ENCODE assay signal across 31 cellular contexts in the genomic region with DNA sequence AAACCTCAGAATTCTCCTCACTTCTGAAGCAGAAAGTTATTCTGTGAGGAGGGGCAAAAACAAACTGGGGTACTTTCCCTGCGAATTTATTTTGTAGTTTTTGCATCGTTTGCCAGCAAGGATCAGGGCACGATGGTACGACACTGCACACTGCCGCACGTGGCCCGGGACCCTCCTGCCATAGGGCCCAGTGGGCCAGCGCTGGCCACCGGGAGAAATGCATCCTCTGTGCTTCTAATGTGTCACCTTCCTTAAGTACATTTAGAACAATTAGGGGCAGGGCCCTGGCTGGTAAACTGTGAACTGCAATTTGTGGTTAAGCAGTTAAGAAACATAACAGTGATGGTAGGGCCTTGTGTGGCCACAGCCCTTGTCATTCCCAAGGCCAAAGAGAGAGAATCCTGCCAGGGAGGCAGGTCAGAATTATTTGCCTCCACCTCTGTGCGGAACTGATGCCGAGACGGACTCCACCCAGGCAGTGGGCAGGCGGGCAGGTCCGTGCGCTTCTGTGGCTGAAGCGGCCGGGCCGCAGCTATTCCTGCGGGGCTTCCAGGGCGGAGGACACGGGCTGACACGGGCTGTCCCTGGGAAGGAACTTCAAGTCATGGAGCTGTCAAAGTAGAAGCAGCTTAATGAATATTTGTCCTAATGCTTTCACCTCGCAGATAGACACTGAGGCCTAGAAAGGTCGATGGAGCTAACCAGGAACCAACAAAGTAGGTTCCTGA. TPM values are rescaled to one million over a fixed set of nuclear protein-coding genes. Genes with fewer than 3 reads are reported as not detected.
DNase-seq lines count a peak whose midpoint lies in the region; TF ChIP-seq lines count a peak whose summit lies in the region.
"Had no signal": no experiment of that assay in that cellular context is flagged by ENCODE, and none has a peak within 500 bp of the region (broad histone marks: within the 10 kb centered on the region; RNA-seq: fewer than 3 reads in every experiment).

No MANE protein-coding gene starts in this region.

- peaks cover 0 to 3% (median 0%) of the 10 kb centered on the region in 3 donors for H3K36me3 Mint-ChIP-seq in CD8-positive, alpha-beta memory T cell
- no peaks in the 10 kb centered on the region for H3K36me3 Mint-ChIP-seq in chondrocyte (ENCODE audit: low read depth)
- H3K36me3 Mint-ChIP-seq: activated naive CD8-positive, alpha-beta T cell treated with anti-CD3 and anti-CD28 coated beads, Interleukin-2, amount 10 ng/mL, durations not matched to agents 7 days and 5 days; natural killer cell treated with Interleukin-12 subunit alpha and Interleukin-12 subunit beta and Interleukin-15 and Interleukin-18, amount 100 ng/mL, for 72 hours had no signal

- POLR2A ChIA-PET in CD8-positive, alpha-beta memory T cell (lab: Charles Lee), result interaction anchor here (2.4 kb wide), 1 partner anchor 12 kb away, joined by 10 read pairs; a partner anchor contains a TSS
- POLR2A ChIA-PET in SK-N-SH (lab: Yijun Ruan, JAX), result no interaction called here

- no peak overlapping the region for H3K18ac ChIP-seq in neuronal stem cell (ENCODE audit: low read length)

- no peak overlapping the region for H3K4me3 ChIP-seq in CD8-positive, alpha-beta memory T cell (ENCODE audit: low read length)
- H3K4me3 ChIP-seq in esophagus squamous epithelium (no peak overlapping the region), neuronal stem cell (ENCODE audit: low read length in 2 of 2) (no peak overlapping the region), SK-N-SH (ENCODE audit: low read depth in 2 of 2, low read length in 1 of 2) (no peak overlapping the region)
- H3K4me3 ChIP-seq: ascending aorta, cardiac muscle cell, gastrocnemius medialis, lung, ovary, Peyer's patch, suprapubic skin, upper lobe of left lung had no signal

- 80 to 87% methylated on average over 1 to 14 of the region's 24 CpGs for WGBS in esophagus squamous epithelium, 2 donors
- no CpG with 5 or more reads among the region's 24 CpGs for WGBS in neuronal stem cell (ENCODE audit: extremely low coverage in 2 of 2, insufficient read length in 2 of 2, insufficient replicate concordance in 1 of 2), 2 donors
- 94% methylated on average over 14 of the region's 24 CpGs for whole genome bisulfite sequencing in SK-N-SH (ENCODE audit: low lambda C conversion rate)

- H3K9me2 ChIP-seq in SK-N-SH, result no peaks in the 10 kb centered on the region

- H3K4me1 ChIP-seq in CD8-positive, alpha-beta memory T cell (ENCODE audit: insufficient read depth, low read length), result peaks cover 19% of the 10 kb centered on the region
- peaks cover 0 to 7% (median 0%) of the 10 kb centered on the region in 3 donors for H3K4me1 ChIP-seq in esophagus squamous epithelium
- peaks cover 3 to 6% of the 10 kb centered on the region in 2 donors for H3K4me1 ChIP-seq in neuronal stem cell (ENCODE audit: control insufficient read depth in 2 of 2, insufficient read depth in 1 of 2, low read depth in 1 of 2, low read length in 2 of 2)
- no peaks in the 10 kb centered on the region for H3K4me1 ChIP-seq in SK-N-SH (ENCODE audit: control insufficient read depth in 1 of 2, insufficient read depth in 2 of 2, low read depth in 1 of 2, low read length in 1 of 2)
- H3K4me1 ChIP-seq: ascending aorta, gastrocnemius medialis, suprapubic skin had no signal

- no peak overlapping the region for H2BK5ac ChIP-seq in neuronal stem cell (ENCODE audit: low read length)

- H2AFZ ChIP-seq in neuronal stem cell (ENCODE audit: low read length) (no peak overlapping the region), SK-N-SH (ENCODE audit: low read depth) (no peak overlapping the region)

- no peaks in the 10 kb centered on the region for H3K79me2 ChIP-seq in SK-N-SH (ENCODE audit: insufficient read depth)

- no peak overlapping the region for H2BK12ac ChIP-seq in neuronal stem cell (ENCODE audit: low read length)

- no peak overlapping the region for H4K91ac ChIP-seq in neuronal stem cell (ENCODE audit: low read depth, low read length, poor library complexity)

- no peak overlapping the region for H2BK120ac ChIP-seq in neuronal stem cell (ENCODE audit: low read depth, low read length)

- H3K14ac ChIP-seq in neuronal stem cell (ENCODE audit: low read length), result no peak overlapping the region

- intact Hi-C loops in esophagus squamous epithelium (cut with DNase I), result no loop called here

- TF ChIP-seq CTCF in chondrocyte (IDR thresholded peaks at IDR 0.05) (no peak), esophagus squamous epithelium (IDR thresholded peaks at IDR 0.05) (no peak), SK-N-SH (IDR thresholded peaks at IDR 0.05) (no peak)

- H3K4me1 Mint-ChIP-seq in CD8-positive, alpha-beta memory T cell, result peaks cover 35 to 55% (median 54%) of the 10 kb centered on the region in 3 donors
- no peaks in the 10 kb centered on the region for H3K4me1 Mint-ChIP-seq in chondrocyte (ENCODE audit: low read depth)

- H3K27me3 Mint-ChIP-seq in CD8-positive, alpha-beta memory T cell, result no peaks in the 10 kb centered on the region
- H3K27me3 Mint-ChIP-seq in chondrocyte (ENCODE audit: low read depth), result no peaks in the 10 kb centered on the region
- H3K27me3 Mint-ChIP-seq: activated CD4-positive, alpha-beta T cell treated with anti-CD3 and anti-CD28 coated beads, Interleukin-2, amount 10 ng/mL, durations not matched to agents 7 days and 5 days; activated naive CD8-positive, alpha-beta T cell treated with anti-CD3 and anti-CD28 coated beads, Interleukin-2, amount 10 ng/mL, durations not matched to agents 7 days and 5 days; CD4-positive, alpha-beta memory T cell; natural killer cell treated with Interleukin-12 subunit alpha and Interleukin-12 subunit beta and Interleukin-15 and Interleukin-18, amount 100 ng/mL, for 72 hours had no signal

- no peak overlapping the region for H3K9ac ChIP-seq in neuronal stem cell (ENCODE audit: low read depth, low read length, poor library complexity)
- H3K9ac ChIP-seq in SK-N-SH, result no peak overlapping the region

- no peak overlapping the region for H4K8ac ChIP-seq in neuronal stem cell (ENCODE audit: low read depth, low read length)

- no peaks in the 10 kb centered on the region for H3K9me3 Mint-ChIP-seq in CD8-positive, alpha-beta memory T cell
- H3K9me3 Mint-ChIP-seq in chondrocyte (ENCODE audit: low read depth), result no peaks in the 10 kb centered on the region
- H3K9me3 Mint-ChIP-seq: activated CD4-positive, alpha-beta T cell treated with anti-CD3 and anti-CD28 coated beads, Interleukin-2, amount 10 ng/mL, durations not matched to agents 7 days and 5 days; activated naive CD8-positive, alpha-beta T cell treated with anti-CD3 and anti-CD28 coated beads, Interleukin-2, amount 10 ng/mL, durations not matched to agents 7 days and 5 days; natural killer cell treated with Interleukin-12 subunit alpha and Interleukin-12 subunit beta and Interleukin-15 and Interleukin-18, amount 100 ng/mL, for 72 hours had no signal

- no peaks in the 10 kb centered on the region for H3F3A ChIP-seq in SK-N-SH (replicated peaks; ENCODE audit: insufficient read depth)

- no peak overlapping the region for H3K4ac ChIP-seq in neuronal stem cell (ENCODE audit: low read length)

- no peak overlapping the region for H3K4me2 ChIP-seq in neuronal stem cell (ENCODE audit: insufficient read depth, low read length, poor library complexity, severe bottlenecking)
- no peak overlapping the region for H3K4me2 ChIP-seq in SK-N-SH

- H3K27me3 ChIP-seq in CD8-positive, alpha-beta memory T cell (ENCODE audit: insufficient read depth, low read length, poor library complexity, severe bottlenecking), result no peaks in the 10 kb centered on the region
- H3K27me3 ChIP-seq in esophagus squamous epithelium (no peaks in the 10 kb centered on the region), neuronal stem cell (ENCODE audit: control insufficient read depth in 3 of 3, insufficient read depth in 3 of 3, low read depth in 1 of 3, low read length in 3 of 3) (no peaks in the 10 kb centered on the region), SK-N-SH (ENCODE audit: insufficient read depth) (no peaks in the 10 kb centered on the region)
- H3K27me3 ChIP-seq: ascending aorta, cardiac muscle cell, gastrocnemius medialis, ovary, Peyer's patch, suprapubic skin, upper lobe of left lung had no signal

- TF ChIP-seq RAD21 in SK-N-SH (IDR thresholded peaks at IDR 0.05; ENCODE audit: low read length), result no peak

- no peak overlapping the region for H3K23ac ChIP-seq in neuronal stem cell (ENCODE audit: low read depth, low read length, poor library complexity)

- no peaks in the 10 kb centered on the region for H4K20me1 ChIP-seq in SK-N-SH (ENCODE audit: insufficient read depth)

- TF ChIP-seq EP300 in SK-N-SH (IDR thresholded peaks at IDR 0.05; ENCODE audit: borderline replicate concordance in 1 of 2, low read depth in 1 of 2, low read length in 1 of 2), result no peak

- no peak for TF ChIP-seq POLR2A in esophagus squamous epithelium (IDR thresholded peaks at IDR 0.05)

- no peak for DNase-seq in CD8-positive, alpha-beta memory T cell
- DNase-seq in NOMO-1 (lab: John Stamatoyannopoulos, UW; ENCODE audit: unreplicated experiment in 2 of 2), result peak; percentile 39 to 71
- peak; percentile 67 for DNase-seq in chondrocyte (ENCODE audit: low spot score)
- peak; percentile 63 for DNase-seq in renal cortical epithelial cell (ENCODE audit: low read depth)
- no peak for DNase-seq in esophagus squamous epithelium (lab: John Stamatoyannopoulos, UW)
- DNase-seq in iPS-NIHi11 (ENCODE audit: low spot score), result no peak
- DNase-seq in neuronal stem cell (ENCODE audit: low spot score), result no peak
- no peak for DNase-seq in SK-N-SH
- DNase-seq: activated CD4-positive, alpha-beta T cell treated with anti-CD3 and anti-CD28 coated beads, Interleukin-2, amount 10 ng/mL, durations not matched to agents 7 days and 5 days; activated gamma-delta T cell treated with Interleukin-2 at 50 U/mL for 16 hours; activated naive CD8-positive, alpha-beta T cell treated with anti-CD3 and anti-CD28 coated beads, Interleukin-2, amount 10 ng/mL, durations not matched to agents 7 days and 5 days; activated T-cell treated with anti-CD3 and anti-CD28 coated beads, Interleukin-2, amount 50 U/mL, for 1 hour; CD4-positive, alpha-beta memory T cell; DMS153; gastrocnemius medialis; hippocampal formation; KBM-7; NCI-H1417 treated with DMSO at 0.1 percent for 48 hours; NCI-H2029 treated with DMSO at 0.1 percent for 48 hours; NCI-H526; NK-92 treated with Interleukin-12 subunit alpha and Interleukin-12 subunit beta, amount 100 ng/mL, for 24 hours; ovary; Peyer's patch; SIG-M5; stimulated activated naive CD4-positive, alpha-beta T cell treated with Interleukin-2 at 50 U/mL for 16 hours; upper lobe of left lung had no signal

- no peak overlapping the region for H2AK5ac ChIP-seq in neuronal stem cell (ENCODE audit: low read depth, low read length)

- H3K9me3 ChIP-seq in CD8-positive, alpha-beta memory T cell (ENCODE audit: low read length), result no peaks in the 10 kb centered on the region
- H3K9me3 ChIP-seq in esophagus squamous epithelium, result no peaks in the 10 kb centered on the region
- peaks cover 0 to 3% of the 10 kb centered on the region in 2 donors for H3K9me3 ChIP-seq in neuronal stem cell (replicated peaks in 1 of 2; ENCODE audit: control insufficient read depth in 2 of 2, insufficient read depth in 1 of 2, low read depth in 1 of 2, low read length in 2 of 2)
- H3K9me3 ChIP-seq in SK-N-SH, result no peaks in the 10 kb centered on the region
- H3K9me3 ChIP-seq: ascending aorta, gastrocnemius medialis, ovary, Peyer's patch, suprapubic skin, upper lobe of left lung had no signal

- H3K79me1 ChIP-seq in neuronal stem cell (ENCODE audit: low read depth, low read length), result peaks cover under 1% of the 10 kb centered on the region

- CTCF ChIA-PET in CD8-positive, alpha-beta memory T cell (lab: Charles Lee), result no interaction called here
- CTCF ChIA-PET in SK-N-SH (lab: Yijun Ruan, JAX), result interaction anchor here (0.8 kb wide), 1 partner anchor 9 kb away, joined by 3 read pairs; no protein-coding TSS in a partner anchor

- no peaks in the 10 kb centered on the region for H3K36me3 ChIP-seq in CD8-positive, alpha-beta memory T cell (ENCODE audit: insufficient read depth, low read length)
- H3K36me3 ChIP-seq in esophagus squamous epithelium, result no peaks in the 10 kb centered on the region
- no peaks in the 10 kb centered on the region for H3K36me3 ChIP-seq in neuronal stem cell (replicated peaks in 1 of 2; ENCODE audit: control insufficient read depth in 2 of 2, insufficient read depth in 2 of 2, low read length in 2 of 2)
- H3K36me3 ChIP-seq in SK-N-SH (replicated peaks in 1 of 2; ENCODE audit: control insufficient read depth in 1 of 2, insufficient read depth in 2 of 2, low read length in 1 of 2), result no peaks in the 10 kb centered on the region
- H3K36me3 ChIP-seq: ascending aorta, cardiac muscle cell, gastrocnemius medialis, ovary, Peyer's patch, suprapubic skin, upper lobe of left lung had no signal

- H3K27ac ChIP-seq in CD8-positive, alpha-beta memory T cell (ENCODE audit: low read depth, low read length), result no peak overlapping the region
- H3K27ac ChIP-seq in esophagus squamous epithelium (no peak overlapping the region), neuronal stem cell (replicated peaks; ENCODE audit: low read length) (no peak overlapping the region), SK-N-SH (ENCODE audit: low read depth in 2 of 2, low read length in 1 of 2) (no peak overlapping the region)
- H3K27ac ChIP-seq: ascending aorta, cardiac muscle cell, gastrocnemius medialis, ovary, Peyer's patch, suprapubic skin, upper lobe of left lung had no signal

- H2BK15ac ChIP-seq in neuronal stem cell (ENCODE audit: low read length), result no peak overlapping the region

- H3K27ac Mint-ChIP-seq in CD8-positive, alpha-beta memory T cell, result peak overlapping the region in 5 of 8 donors; percentile 24 to 94 (median 83)
- H3K27ac Mint-ChIP-seq in chondrocyte (ENCODE audit: unreplicated experiment), result no peak overlapping the region
- H3K27ac Mint-ChIP-seq: activated CD4-positive, alpha-beta T cell treated with anti-CD3 and anti-CD28 coated beads, Interleukin-2, amount 10 ng/mL, durations not matched to agents 7 days and 5 days had no signal

- H3K4me3 Mint-ChIP-seq in CD8-positive, alpha-beta memory T cell, result peak overlapping the region in 1 of 7 donors; percentile 25
- no peak overlapping the region for H3K4me3 Mint-ChIP-seq in chondrocyte (ENCODE audit: unreplicated experiment)
- H3K4me3 Mint-ChIP-seq: activated CD4-positive, alpha-beta T cell treated with anti-CD3 and anti-CD28 coated beads, Interleukin-2, amount 10 ng/mL, durations not matched to agents 7 days and 5 days; activated naive CD8-positive, alpha-beta T cell treated with anti-CD3 and anti-CD28 coated beads, Interleukin-2, amount 10 ng/mL, durations not matched to agents 7 days and 5 days had no signal

RNA-seq across cellular contexts. Expression of a gene that starts 12.5 kb away (rescaled TPM):
- total RNA-seq in CD8-positive, alpha-beta memory T cell, result 1 to 10 TPM; 8.3 to 8.8 TPM
- polyA plus RNA-seq in CD8-positive, alpha-beta memory T cell, result 13.0 TPM
- total RNA-seq in chondrocyte (12.2 to 13.4 TPM (median 13.1 TPM) in 3 replicates), renal cortical epithelial cell (10.2 and 12.2 TPM in 2 replicates), esophagus squamous epithelium (10 to 100 TPM in 2 of 4 donors, 1 to 10 TPM in 2; 3.6 to 16.0 (median 7.4) TPM)
- 7.5 TPM for polyA plus RNA-seq in neuronal stem cell (2013, experiment 1 of 2)
- polyA plus RNA-seq in neuronal stem cell (2013, experiment 2 of 2), result 7.2 TPM
- 4.9 and 7.0 TPM in 2 replicates for polyA plus RNA-seq in SK-N-SH (2012; rRNA removed)
- polyA plus RNA-seq in SK-N-SH (2012; cell fraction: cytosol; rRNA removed), result 9.9 and 10.6 TPM in 2 replicates
- polyA plus RNA-seq in SK-N-SH (2012; cell fraction: nucleus; rRNA removed), result 2.9 and 4.0 TPM in 2 replicates

Comparison
In these comparisons a context has a peak if more than half of its experiments do, and no peak if none do; other contexts are left out.
1. DNase-seq: peak in NOMO-1 (2 of 2), chondrocyte (single experiment) and renal cortical epithelial cell (single experiment); none in CD8-positive, alpha-beta memory T cell (0 of 5), esophagus squamous epithelium (single experiment), iPS-NIHi11 (single experiment), neuronal stem cell (single experiment) and SK-N-SH (single experiment).